Comparison of ENCODE assay signal across 13 cellular contexts in the genomic region with DNA sequence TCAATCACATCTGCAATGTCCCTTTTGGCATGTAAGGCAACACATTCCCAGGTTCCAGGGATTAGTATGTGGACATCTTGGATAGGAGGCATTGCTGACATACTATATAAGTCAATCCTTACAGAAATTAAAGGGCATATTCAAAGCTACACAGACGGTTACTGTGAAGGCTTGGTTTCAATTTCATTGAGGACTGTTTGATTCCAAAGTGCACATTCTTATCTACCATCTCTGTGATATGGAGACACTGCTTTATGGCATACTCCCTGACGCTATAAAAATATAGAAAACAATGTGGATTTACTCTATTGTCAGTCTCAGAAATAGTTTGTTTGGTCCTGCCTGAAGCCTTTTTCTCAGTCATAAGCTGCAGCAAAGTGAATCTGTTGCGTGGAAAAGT.
DNase-seq lines count a peak whose midpoint lies in the region; TF ChIP-seq lines count a peak whose summit lies in the region.
"Had no signal": no experiment of that assay in that cellular context is flagged by ENCODE, and none has a peak within 500 bp of the region (broad histone marks: within the 10 kb centered on the region; RNA-seq: fewer than 3 reads in every experiment).

No MANE protein-coding gene starts in this region.

- H3K9me3 Mint-ChIP-seq in type B pancreatic cell: no peaks in the 10 kb centered on the region

- intact Hi-C loops in colonic mucosa (cut with DNase I): no loop called here

- H3K4me3 ChIP-seq in colonic mucosa (no peak overlapping the region), mucosa of rectum (ENCODE audit: low read length in 2 of 2) (peak overlapping the region; percentile 16 to 24)
- H3K4me3 ChIP-seq: HAP-1 had no signal

- H3K36me3 ChIP-seq in colonic mucosa (no peaks in the 10 kb centered on the region), mucosa of rectum (ENCODE audit: control insufficient read depth in 2 of 2, insufficient read depth in 2 of 2, low read length in 2 of 2) (no peaks in the 10 kb centered on the region)
- H3K36me3 ChIP-seq: HAP-1 had no signal

- H3K9me3 ChIP-seq in colonic mucosa: no peaks in the 10 kb centered on the region
- H3K9me3 ChIP-seq in mucosa of rectum (ENCODE audit: control insufficient read depth in 2 of 2, low read length in 2 of 2): no peaks in the 10 kb centered on the region
- H3K9me3 ChIP-seq: HAP-1 had no signal

- H3K4me1 ChIP-seq in colonic mucosa: no peaks in the 10 kb centered on the region
- H3K4me1 ChIP-seq in mucosa of rectum (ENCODE audit: control insufficient read depth in 2 of 2, insufficient read depth in 2 of 2, low read length in 2 of 2): peaks cover 4 to 5% of the 10 kb centered on the region in 2 donors
- H3K4me1 ChIP-seq: HAP-1 had no signal

- H3K27ac ChIP-seq in colonic mucosa (peak overlapping the region; percentile 37), mucosa of rectum (ENCODE audit: low read depth in 2 of 2, low read length in 2 of 2) (peak overlapping the region in 1 of 2 donors; percentile 54)

- no peak for TF ChIP-seq CTCF in colonic mucosa (IDR thresholded peaks at IDR 0.05)
- no peak for TF ChIP-seq CTCF in type B pancreatic cell (conservative IDR thresholded peaks at IDR 0.05)

- H3K27me3 ChIP-seq in colonic mucosa (no peaks in the 10 kb centered on the region), mucosa of rectum (ENCODE audit: control insufficient read depth in 2 of 2, insufficient read depth in 2 of 2, low read length in 2 of 2) (no peaks in the 10 kb centered on the region)

- H3K27ac Mint-ChIP-seq in type B pancreatic cell: no peak overlapping the region
- H3K27ac Mint-ChIP-seq: B cell; CD4-positive, alpha-beta T cell had no signal

- no peak overlapping the region for H3K4me3 Mint-ChIP-seq in type B pancreatic cell
- H3K4me3 Mint-ChIP-seq: B cell; CD4-positive, alpha-beta T cell had no signal

- H3K9ac ChIP-seq in colonic mucosa (ENCODE audit: low read depth in 2 of 2, low read length in 2 of 2): no peak overlapping the region
- peak overlapping the region in 1 of 2 donors; percentile 8 for H3K9ac ChIP-seq in mucosa of rectum (ENCODE audit: low read depth in 1 of 2, low read length in 2 of 2)

- peak; percentile 54 for DNase-seq in HT-29 (ENCODE audit: low spot score)
- peak; percentile 85 to 87 for DNase-seq in NCI-H526 (lab: John Stamatoyannopoulos, UW)
- peak; percentile 19 for DNase-seq in colonic mucosa
- DNase-seq in NCI-H345 treated with DMSO at 0.1 percent for 48 hours (lab: John Stamatoyannopoulos, UW; ENCODE audit: unreplicated experiment): no peak
- DNase-seq in type B pancreatic cell (ENCODE audit: extremely low spot score, unreplicated experiment): no peak
- no peak for DNase-seq in NOMO-1 (lab: John Stamatoyannopoulos, UW; ENCODE audit: unreplicated experiment in 2 of 2)
- DNase-seq: C1 segment of cervical spinal cord; CD4-positive, alpha-beta T cell; DND-41; GF-D8 had no signal

- peaks cover 11% of the 10 kb centered on the region for H3K27me3 Mint-ChIP-seq in type B pancreatic cell
- H3K27me3 Mint-ChIP-seq: B cell; CD4-positive, alpha-beta T cell had no signal

- H3K4me1 Mint-ChIP-seq in type B pancreatic cell (ENCODE audit: unreplicated experiment): peaks cover 1% of the 10 kb centered on the region
- H3K4me1 Mint-ChIP-seq: B cell had no signal

- no peaks in the 10 kb centered on the region for H3K36me3 Mint-ChIP-seq in type B pancreatic cell

Comparison
In these comparisons a context has a peak if more than half of its experiments do, and no peak if none do; other contexts are left out.
1. DNase-seq: peak in HT-29 (single experiment), NCI-H526 (2 of 2) and colonic mucosa (single experiment); none in NCI-H345 treated with DMSO at 0.1 percent for 48 hours (single experiment), type B pancreatic cell (single experiment) and NOMO-1 (0 of 2).